16 cellular contexts compared by ENCODE assay signal in genomic region chr2:207138573-207139297, GRCh38. TPM values are rescaled to one million over a fixed set of nuclear protein-coding genes. Genes with fewer than 3 reads are reported as not detected.
A peak's percentile ranks its signal among the peaks of the same experiment; 100 is the strongest.
DNase-seq lines count a peak whose midpoint lies in the region; ATAC-seq, FAIRE-seq and TF ChIP-seq lines count a peak whose summit lies in the region.
"Had no signal": no experiment of that assay in that cellular context is flagged by ENCODE, and none has a peak within 500 bp of the region (broad histone marks: within the 10 kb centered on the region; RNA-seq: fewer than 3 reads in every experiment).

No MANE protein-coding gene starts in this region.

- ATAC-seq in SK-N-SH treated with all-trans-retinoic acid at 6 μM for 48 hours, result no peak
- no peak for ATAC-seq in HG02852 (IDR thresholded peaks at IDR 0.05; ENCODE audit: unreplicated experiment)

- H3K4me3 ChIP-seq in ACC112 (ENCODE audit: low read depth, low read length), result no peak overlapping the region
- peak overlapping the region; percentile 24; the same call in 1 of the 2 replicates for H3K4me3 ChIP-seq in SK-N-MC
- peak overlapping the region in 1 of 2 donors; percentile 8 for H3K4me3 ChIP-seq in kidney (ENCODE audit: low read length in 2 of 2)
- H3K4me3 ChIP-seq in HAP-1, result no peak overlapping the region
- H3K4me3 ChIP-seq: PC-9 had no signal

- no peak overlapping the region for H2AFZ ChIP-seq in ACC112 (ENCODE audit: low read length, unreplicated experiment)
- H2AFZ ChIP-seq: parathyroid adenoma, PC-9 had no signal

- H3K9me3 ChIP-seq in SK-N-MC (ENCODE audit: low read depth, low read length), result no peaks in the 10 kb centered on the region
- no peaks in the 10 kb centered on the region for H3K9me3 ChIP-seq in kidney (ENCODE audit: control insufficient read depth in 1 of 2, low read length in 2 of 2)
- no peaks in the 10 kb centered on the region for H3K9me3 ChIP-seq in HAP-1
- H3K9me3 ChIP-seq: SK-N-SH had no signal

- intact Hi-C loops in kidney (cut with DNase I), result no loop called here

- no peaks in the 10 kb centered on the region for H3K27me3 ChIP-seq in ACC112 (ENCODE audit: insufficient read depth, low read length)
- H3K27me3 ChIP-seq in HAP-1 (ENCODE audit: low read depth), result no peaks in the 10 kb centered on the region

- H3K36me3 ChIP-seq in ACC112 (ENCODE audit: insufficient read depth, low read length) (peaks cover 26% of the 10 kb centered on the region), SK-N-MC (ENCODE audit: insufficient read depth, low read length) (no peaks in the 10 kb centered on the region; the same call in 1 of the 2 replicates), kidney (ENCODE audit: control insufficient read depth in 1 of 2, insufficient read depth in 2 of 2, low read length in 2 of 2) (no peaks in the 10 kb centered on the region), HAP-1 (replicated peaks) (peaks cover 5% of the 10 kb centered on the region)

- H3K79me2 ChIP-seq in ACC112 (ENCODE audit: control insufficient read depth, insufficient read depth, low read length, unreplicated experiment), result peaks cover 96% of the 10 kb centered on the region

- no peak for FAIRE-seq in kidney (lab: Jason Lieb, UNC)
- FAIRE-seq: bronchial epithelial cell had no signal

- DNase-seq in SK-N-MC (ENCODE audit: low read depth, low spot score), result no peak
- no peak for DNase-seq in kidney
- peak; percentile 76 for DNase-seq in putamen (ENCODE audit: low spot score)
- DNase-seq in effector CD8-positive, alpha-beta T cell (lab: John Stamatoyannopoulos, UW), result no peak
- no peak for DNase-seq in HAP-1 (ENCODE audit: low spot score in 2 of 2)
- DNase-seq: activated naive CD4-positive, alpha-beta T cell treated with anti-CD3 and anti-CD28 coated beads, Interleukin-2, amount 50 U/mL, for 16 hours; activated T-cell treated with anti-CD3 and anti-CD28 coated beads, Interleukin-2, amount 50 U/mL, for 1 hour; CD8-positive, alpha-beta memory T cell; hypothalamus; PC-9; SK-N-SH had no signal

- H3K9ac ChIP-seq in SK-N-MC (ENCODE audit: insufficient read length), result no peak overlapping the region
- no peak overlapping the region for H3K9ac ChIP-seq in kidney (ENCODE audit: low read length in 2 of 2)
- H3K9ac ChIP-seq: parathyroid adenoma, SK-N-SH had no signal

- H3K4me1 ChIP-seq in ACC112 (ENCODE audit: control insufficient read depth, insufficient read depth, low read length, unreplicated experiment), result peaks cover 90% of the 10 kb centered on the region
- H3K4me1 ChIP-seq in kidney (ENCODE audit: control insufficient read depth in 1 of 2, insufficient read depth in 1 of 2, low read depth in 1 of 2, low read length in 2 of 2), result peaks cover 29 to 36% of the 10 kb centered on the region in 2 donors
- peaks cover 39% of the 10 kb centered on the region for H3K4me1 ChIP-seq in HAP-1

- peak overlapping the region; percentile 30 for H3K27ac ChIP-seq in ACC112 (ENCODE audit: low read depth, low read length)
- H3K27ac ChIP-seq in SK-N-MC, result peak overlapping the region; percentile 43; the same call in 1 of the 2 replicates
- peak overlapping the region; percentile 12 to 68 for H3K27ac ChIP-seq in kidney (ENCODE audit: low read depth in 2 of 2, low read length in 2 of 2)
- H3K27ac ChIP-seq: parathyroid adenoma, PC-9 had no signal

- in situ Hi-C loops in HAP-1 (cut with MboI; ENCODE audit: low sequenced_read_pairs), result no loop called here

- no peak for TF ChIP-seq CTCF in kidney (IDR thresholded peaks at IDR 0.05; ENCODE audit: borderline replicate concordance, extremely low read depth, insufficient read depth)

TF ChIP-seq in SK-N-SH treated with all-trans-retinoic acid at 6 μM for 48 hours, 23 proteins besides CTCF, POLR2A, EP300 and RAD21 (continues in another document):
- TF ChIP-seq TSHZ2 (CRISPR knock-in tag; IDR thresholded peaks at IDR 0.05) (no peak), TOX (CRISPR knock-in tag; IDR thresholded peaks at IDR 0.05; ENCODE audit: borderline replicate concordance) (no peak), ARNTL (CRISPR knock-in tag; IDR thresholded peaks at IDR 0.05; ENCODE audit: borderline replicate concordance, low read depth) (no peak), GLIS3 (CRISPR knock-in tag; IDR thresholded peaks at IDR 0.05) (no peak), ZC3H10 (CRISPR knock-in tag; IDR thresholded peaks at IDR 0.05) (no peak), ZNF8 (CRISPR knock-in tag; IDR thresholded peaks at IDR 0.05) (no peak), CREB5 (CRISPR knock-in tag; IDR thresholded peaks at IDR 0.05; ENCODE audit: low read depth) (no peak), OSR1 (CRISPR knock-in tag; IDR thresholded peaks at IDR 0.05) (no peak), ESRRG (CRISPR knock-in tag; IDR thresholded peaks at IDR 0.05) (no peak), ZFP3 (CRISPR knock-in tag; IDR thresholded peaks at IDR 0.05) (no peak), BACH2 (CRISPR knock-in tag; IDR thresholded peaks at IDR 0.05; ENCODE audit: borderline replicate concordance) (no peak), TCF4 (CRISPR knock-in tag; IDR thresholded peaks at IDR 0.05; ENCODE audit: borderline replicate concordance) (no peak), PATZ1 (CRISPR knock-in tag; IDR thresholded peaks at IDR 0.05; ENCODE audit: borderline replicate concordance) (no peak), ISL1 (CRISPR knock-in tag; IDR thresholded peaks at IDR 0.05) (no peak), POU6F1 (CRISPR knock-in tag; IDR thresholded peaks at IDR 0.05; ENCODE audit: borderline replicate concordance, low read depth) (no peak)

RNA-seq across cellular contexts. Expression of gene KLF7, which starts 27.0 kb away (rescaled TPM):
- total RNA-seq in kidney, result 61.5 TPM
- 2.9 TPM for polyA plus RNA-seq in kidney (ENCODE audit: insufficient read depth, low read depth, low replicate concordance)
